ENCODE assay signal across 8 cellular contexts in genomic region chr7:98105942-98106544, GRCh38. TPM values are rescaled to one million over a fixed set of nuclear protein-coding genes. Genes with fewer than 3 reads are reported as not detected.
DNase-seq lines count a peak whose midpoint lies in the region; ATAC-seq and TF ChIP-seq lines count a peak whose summit lies in the region.

No MANE protein-coding gene starts in this region.

- no peaks in the 10 kb centered on the region for H3K36me3 ChIP-seq in CD4-positive, alpha-beta memory T cell (ENCODE audit: insufficient read depth, low read length)
- H3K36me3 ChIP-seq in iPS-20b (ENCODE audit: insufficient read depth, low read depth, low read length), result no peaks in the 10 kb centered on the region
- no peaks in the 10 kb centered on the region for H3K36me3 ChIP-seq in adrenal gland (replicated peaks in 1 of 2)

- intact Hi-C loops in CD4-positive, alpha-beta memory T cell (cut with micrococcal nuclease), result loop anchor here (1.0 to 5.0 kb wide), 6 partner anchors 62 to 295 kb away; partner anchors contain the start of genes ASNS and BAIAP2L1
- intact Hi-C loops in adrenal gland (cut with DNase I), result loop anchor here (1.0 to 2.0 kb wide), 2 partner anchors 62 to 63 kb away; no protein-coding TSS in a partner anchor

- no peak for DNase-seq in CD4-positive, alpha-beta memory T cell
- DNase-seq in activated CD4-positive, alpha-beta T cell treated with anti-CD3 and anti-CD28 coated beads for 48 hours, result peak; percentile 48
- DNase-seq in HT-29 (ENCODE audit: low spot score), result no peak
- no peak for DNase-seq in adrenal gland
- no peak for DNase-seq in cortex of kidney (lab: John Stamatoyannopoulos, UW)
- DNase-seq in NCI-H2029 treated with DMSO at 0.1 percent for 48 hours (lab: John Stamatoyannopoulos, UW), result no peak

- no peak overlapping the region for H3K27ac ChIP-seq in CD4-positive, alpha-beta memory T cell (ENCODE audit: low read depth, low read length)
- H3K27ac ChIP-seq in iPS-20b (ENCODE audit: low read length) (no peak overlapping the region), adrenal gland (no peak overlapping the region)

- 53 to 68% (median 59%) methylated on average over 3 to 6 of the region's 6 CpGs for whole genome bisulfite sequencing in adrenal gland, 4 donors

- peaks cover 3 to 4% of the 10 kb centered on the region in 2 donors for H3K36me3 Mint-ChIP-seq in CD4-positive, alpha-beta memory T cell

- H3K4me3 Mint-ChIP-seq in CD4-positive, alpha-beta memory T cell, result peak overlapping the region; percentile 86 to 99 (median 94)

- TF ChIP-seq CTCF in adrenal gland (IDR thresholded peaks at IDR 0.05), result no peak

- peaks cover 16 to 42% (median 33%) of the 10 kb centered on the region in 4 donors for H3K4me1 Mint-ChIP-seq in CD4-positive, alpha-beta memory T cell

- TF ChIP-seq POLR2A in adrenal gland (IDR thresholded peaks at IDR 0.05), result no peak

- H3K27me3 ChIP-seq in CD4-positive, alpha-beta memory T cell (ENCODE audit: insufficient read depth, low read length), result no peaks in the 10 kb centered on the region
- no peaks in the 10 kb centered on the region for H3K27me3 ChIP-seq in iPS-20b (ENCODE audit: insufficient read depth, low read length)
- no peaks in the 10 kb centered on the region for H3K27me3 ChIP-seq in adrenal gland

- no peak overlapping the region for H3K4me3 ChIP-seq in CD4-positive, alpha-beta memory T cell (ENCODE audit: low read length in 2 of 2)
- peak overlapping the region; percentile 30; the same call in 1 of the 2 replicates for H3K4me3 ChIP-seq in iPS-20b (ENCODE audit: low read length)
- H3K4me3 ChIP-seq in adrenal gland, result no peak overlapping the region

- no peak overlapping the region for H3K9ac ChIP-seq in iPS-20b (ENCODE audit: low read depth, low read length)

- peak; percentile 7 for ATAC-seq in GM19455 (IDR thresholded peaks at IDR 0.05; ENCODE audit: unreplicated experiment)

- peaks cover 0 to 5% of the 10 kb centered on the region in 2 donors for H3K9me3 ChIP-seq in CD4-positive, alpha-beta memory T cell (ENCODE audit: control insufficient read depth in 1 of 2, low read length in 2 of 2)
- peaks cover 8% of the 10 kb centered on the region for H3K9me3 ChIP-seq in iPS-20b (ENCODE audit: insufficient read depth, low read depth, low read length)
- peaks cover 0 to 6% (median 0%) of the 10 kb centered on the region in 3 donors for H3K9me3 ChIP-seq in adrenal gland (replicated peaks in 1 of 3)

- peaks cover 36% of the 10 kb centered on the region for H3K4me1 ChIP-seq in CD4-positive, alpha-beta memory T cell (ENCODE audit: insufficient read depth, low read length)
- H3K4me1 ChIP-seq in iPS-20b (ENCODE audit: insufficient read depth, low read length) (peaks cover 18% of the 10 kb centered on the region; the same call in 1 of the 2 replicates), adrenal gland (replicated peaks in 1 of 2) (peaks cover 17 to 34% of the 10 kb centered on the region in 2 donors)

- CTCF ChIA-PET in CD4-positive, alpha-beta memory T cell (lab: Charles Lee; ENCODE audit: partially characterized antibody), result interaction anchor here (0.7 to 3.9 kb wide), 21 partner anchors 9 to 135 kb away, joined by 3 to 102 read pairs (median 4); no protein-coding TSS in a partner anchor

- peaks cover 0 to 10% (median 6%) of the 10 kb centered on the region in 8 donors for H3K9me3 Mint-ChIP-seq in CD4-positive, alpha-beta memory T cell

- H3K27me3 Mint-ChIP-seq in CD4-positive, alpha-beta memory T cell, result peaks cover 5 to 9% of the 10 kb centered on the region in 2 donors

- H3K27ac Mint-ChIP-seq in CD4-positive, alpha-beta memory T cell, result peak overlapping the region in 6 of 7 donors; percentile 66 to 93 (median 75)

- POLR2A ChIA-PET in CD4-positive, alpha-beta memory T cell (lab: Charles Lee; ENCODE audit: partially characterized antibody), result interaction anchor here (0.8 kb wide), 1 partner anchor 144 kb away, joined by 3 read pairs; no protein-coding TSS in a partner anchor

RNA-seq across cellular contexts. Expression of gene LMTK2, which starts 0.6 kb away (rescaled TPM):
- total RNA-seq in CD4-positive, alpha-beta memory T cell, result 10 to 100 TPM; 23.1 to 26.6 TPM
- 1 to 10 TPM in 1 of 2 donors, under 1 TPM in 1; 0.76 to 4.2 TPM for polyA plus RNA-seq in CD4-positive, alpha-beta memory T cell
- total RNA-seq in HT-29 (2014; rRNA removed; shearing (Covaris generic)), result 23.1 and 26.8 TPM in 2 replicates
- 10 to 100 TPM; 19.7 to 36.2 (median 24.3) TPM for total RNA-seq in adrenal gland
- polyA plus RNA-seq in adrenal gland, result 10 to 100 TPM in 1 of 3 donors, 1 to 10 TPM in 2; 3.4 to 16.5 (median 5.6) TPM
